Comparison of ENCODE assay signal across 15 cellular contexts in genomic region chr17:36532435-36532975, GRCh38. TPM values are rescaled to one million over a fixed set of nuclear protein-coding genes. Genes with fewer than 3 reads are reported as not detected.
DNase-seq lines count a peak whose midpoint lies in the region; ATAC-seq, FAIRE-seq and TF ChIP-seq lines count a peak whose summit lies in the region.
"Had no signal": no experiment of that assay in that cellular context is flagged by ENCODE, and none has a peak within 500 bp of the region (broad histone marks: within the 10 kb centered on the region; RNA-seq: fewer than 3 reads in every experiment).

No MANE protein-coding gene starts in this region.

- no peak for FAIRE-seq in GM12878 (lab: Jason Lieb, UNC)
- FAIRE-seq: A204.1 had no signal

- no peak overlapping the region for H3K27ac ChIP-seq in GM12878 (ENCODE audit: control insufficient read depth, insufficient read depth)
- H3K27ac ChIP-seq: left lung had no signal

- BruUV-seq in GM12878 (replicated peaks; lab: Mats Ljungman, UMichigan) = no TSS peak

- H3K4me1 ChIP-seq in NT2/D1 (ENCODE audit: insufficient read depth, insufficient read length) (peaks cover 7% of the 10 kb centered on the region), GM12878 (ENCODE audit: control insufficient read depth, insufficient read depth, low read length) (peaks cover 9% of the 10 kb centered on the region)

- peaks cover 57% of the 10 kb centered on the region for H3K36me3 Mint-ChIP-seq in activated CD4-positive, alpha-beta T cell treated with anti-CD3 and anti-CD28 coated beads, Interleukin-2, amount 10 ng/mL, durations not matched to agents 24 days and 14 days (ENCODE audit: low read depth)
- peaks cover 4% of the 10 kb centered on the region for H3K36me3 Mint-ChIP-seq in natural killer cell treated with Interleukin-12 subunit alpha and Interleukin-12 subunit beta and Interleukin-15 and Interleukin-18, amount 100 ng/mL, for 72 hours

- TF ChIP-seq RAD21 in GM12878 (IDR thresholded peaks at IDR 0.05; ENCODE audit: insufficient read depth, low read depth, low read length) = no peak

- CTCF ChIA-PET in GM12878 (lab: Yijun Ruan, JAX) (interaction anchor here (1.1 kb wide), 1 partner anchor 12 kb away, joined by 3 read pairs; no protein-coding TSS in a partner anchor), GM10248 (lab: Yijun Ruan, JAX) (no interaction called here)

- H3K27me3 ChIP-seq in NT2/D1 (ENCODE audit: insufficient read depth, insufficient read length) = no peaks in the 10 kb centered on the region
- H3K27me3 ChIP-seq in GM12878 (replicated peaks in 1 of 2; ENCODE audit: control insufficient read depth in 2 of 2, insufficient read depth in 2 of 2, low read length in 1 of 2) = no peaks in the 10 kb centered on the region
- H3K27me3 ChIP-seq: left lung had no signal

- POLR2A ChIA-PET in GM12878 (lab: Charles Lee) = no interaction called here
- POLR2A ChIA-PET in GM10248 (lab: Yijun Ruan, JAX) = no interaction called here

- no peaks in the 10 kb centered on the region for H4K20me1 ChIP-seq in GM12878 (ENCODE audit: control insufficient read depth, insufficient read depth)

- peak overlapping the region; percentile 14 for H3K27ac Mint-ChIP-seq in activated CD4-positive, alpha-beta T cell treated with anti-CD3 and anti-CD28 coated beads, Interleukin-2, amount 10 ng/mL, durations not matched to agents 24 days and 14 days
- H3K27ac Mint-ChIP-seq in natural killer cell treated with Interleukin-12 subunit alpha and Interleukin-12 subunit beta and Interleukin-15 and Interleukin-18, amount 100 ng/mL, for 72 hours = peak overlapping the region; percentile 10 to 93
- H3K27ac Mint-ChIP-seq: T-helper 17 cell had no signal

- no peak for ATAC-seq in GM12878
- no peak for ATAC-seq in natural killer cell treated with Interleukin-12 subunit alpha and Interleukin-12 subunit beta and Interleukin-15 and Interleukin-18, amount 100 ng/mL, for 72 hours
- ATAC-seq: left lung, Panc1, T-helper 17 cell had no signal

- H3K4me3 ChIP-seq in NT2/D1 (ENCODE audit: insufficient read length, low read depth) (no peak overlapping the region), GM12878 (no peak overlapping the region)
- H3K4me3 ChIP-seq: left lung had no signal

- H3K4me1 Mint-ChIP-seq in activated CD4-positive, alpha-beta T cell treated with anti-CD3 and anti-CD28 coated beads, Interleukin-2, amount 10 ng/mL, durations not matched to agents 24 days and 14 days = peaks cover 30% of the 10 kb centered on the region
- H3K4me1 Mint-ChIP-seq in natural killer cell treated with Interleukin-12 subunit alpha and Interleukin-12 subunit beta and Interleukin-15 and Interleukin-18, amount 100 ng/mL, for 72 hours (ENCODE audit: low read depth in 2 of 2) = peaks cover 24 to 33% of the 10 kb centered on the region in 2 donors

- no peaks in the 10 kb centered on the region for H3K27me3 Mint-ChIP-seq in activated CD4-positive, alpha-beta T cell treated with anti-CD3 and anti-CD28 coated beads, Interleukin-2, amount 10 ng/mL, durations not matched to agents 24 days and 14 days
- no peaks in the 10 kb centered on the region for H3K27me3 Mint-ChIP-seq in natural killer cell treated with Interleukin-12 subunit alpha and Interleukin-12 subunit beta and Interleukin-15 and Interleukin-18, amount 100 ng/mL, for 72 hours
- H3K27me3 Mint-ChIP-seq: T-helper 17 cell had no signal

- H3K36me3 ChIP-seq in NT2/D1 (ENCODE audit: insufficient read depth, insufficient read length, low read length) = peaks cover 70% of the 10 kb centered on the region
- H3K36me3 ChIP-seq in GM12878 (ENCODE audit: control insufficient read depth in 2 of 2, insufficient read depth in 2 of 2, low read length in 1 of 2) = peaks cover 8 to 22% of the 10 kb centered on the region in 2 experiments

- no peak for TF ChIP-seq POLR2A in GM12878 (IDR thresholded peaks at IDR 0.05; ENCODE audit: low read depth, low read length)

- no peaks in the 10 kb centered on the region for H3K9me3 Mint-ChIP-seq in activated CD4-positive, alpha-beta T cell treated with anti-CD3 and anti-CD28 coated beads, Interleukin-2, amount 10 ng/mL, durations not matched to agents 24 days and 14 days
- H3K9me3 Mint-ChIP-seq in natural killer cell treated with Interleukin-12 subunit alpha and Interleukin-12 subunit beta and Interleukin-15 and Interleukin-18, amount 100 ng/mL, for 72 hours = no peaks in the 10 kb centered on the region

- H3K9me3 ChIP-seq in NT2/D1 (ENCODE audit: insufficient read depth, low read length) (no peaks in the 10 kb centered on the region), GM12878 (replicated peaks; ENCODE audit: control insufficient read depth, insufficient read depth, low read length) (no peaks in the 10 kb centered on the region)
- H3K9me3 ChIP-seq: left lung had no signal

- RAD21 ChIA-PET in GM12878 (lab: Charles Lee; ENCODE audit: unreplicated experiment) = no interaction called here

- H3K4me2 ChIP-seq in GM12878 (ENCODE audit: control insufficient read depth, insufficient read depth) = peak overlapping the region; percentile 100; the same call in 1 of the 2 replicates

- WGBS in GM12878 (ENCODE audit: insufficient coverage, insufficient replicate concordance, low lambda C conversion rate, missing lambda C conversion rate) = 95% methylated on average over 2 of the region's 2 CpGs

- H2AFZ ChIP-seq in GM12878 (ENCODE audit: control insufficient read depth, low read depth, low read length) = no peak overlapping the region

- SMC1A ChIA-PET in GM12878 (lab: Charles Lee; ENCODE audit: uncharacterized antibody, unreplicated experiment) = no interaction called here

- in situ Hi-C loops in GM12878 (cut with MboI) = no loop called here

- no peak for TF ChIP-seq CTCF in GM12878 (IDR thresholded peaks at IDR 0.05 in 2 of 3, conservative IDR thresholded peaks at IDR 0.05 in 1 of 3; ENCODE audit: control insufficient read depth in 2 of 3, extremely low read depth in 1 of 3, insufficient read depth in 1 of 3, low read depth in 3 of 3, low read length in 3 of 3)
- TF ChIP-seq CTCF in GM10248 (IDR thresholded peaks at IDR 0.05; ENCODE audit: control extremely low read depth, extremely low read depth, low read depth, missing control alignments) = no peak

- peak overlapping the region; percentile 52 for H3K4me3 Mint-ChIP-seq in activated CD4-positive, alpha-beta T cell treated with anti-CD3 and anti-CD28 coated beads, Interleukin-2, amount 10 ng/mL, durations not matched to agents 24 days and 14 days
- peak overlapping the region; percentile 3 for H3K4me3 Mint-ChIP-seq in natural killer cell treated with Interleukin-12 subunit alpha and Interleukin-12 subunit beta and Interleukin-15 and Interleukin-18, amount 100 ng/mL, for 72 hours

- DNase-seq in activated CD4-positive, alpha-beta T cell treated with anti-CD3 and anti-CD28 coated beads, Interleukin-2, amount 10 ng/mL, durations not matched to agents 24 days and 14 days = no peak
- DNase-seq in activated CD4-positive, alpha-beta T cell treated with anti-CD3 and anti-CD28 coated beads for 4 hours = no peak
- no peak for DNase-seq in NT2/D1 (ENCODE audit: low read depth, low spot score)
- no peak for DNase-seq in GM12878 (ENCODE audit: low read depth, low spot score)
- DNase-seq in natural killer cell treated with Interleukin-12 subunit alpha and Interleukin-12 subunit beta and Interleukin-15 and Interleukin-18, amount 100 ng/mL, for 72 hours (ENCODE audit: low spot score) = no peak
- DNase-seq in midbrain (lab: John Stamatoyannopoulos, UW) = no peak
- no peak for DNase-seq in GM10248 (ENCODE audit: extremely low spot score)
- no peak for DNase-seq in NK-92 treated with Interleukin-12 subunit alpha and Interleukin-12 subunit beta, amount 100 ng/mL, for 24 hours (lab: John Stamatoyannopoulos, UW)
- DNase-seq: activated CD4-positive, alpha-beta T cell treated with anti-CD3 and anti-CD28 coated beads, Interleukin-2, amount 50 U/mL, for 48 hours; amygdala; left lung; NCI-H1694 treated with DMSO at 0.1 percent for 48 hours; T-helper 17 cell had no signal

- intact Hi-C loops in activated CD4-positive, alpha-beta T cell treated with anti-CD3 and anti-CD28 coated beads, Interleukin-2, amount 10 ng/mL, durations not matched to agents 24 days and 14 days (cut with micrococcal nuclease) = no loop called here
- intact Hi-C loops in GM12878 (cut with micrococcal nuclease; ENCODE audit: unreplicated experiment) = no loop called here

- H3K9ac ChIP-seq in NT2/D1 (ENCODE audit: insufficient read length, low read depth) = peak overlapping the region; percentile 53
- no peak overlapping the region for H3K9ac ChIP-seq in GM12878 (ENCODE audit: control insufficient read depth, insufficient read depth, low read length)

- H3K79me2 ChIP-seq in GM12878 (ENCODE audit: control insufficient read depth, insufficient read depth, low read length) = peaks cover 29% of the 10 kb centered on the region

- TF ChIP-seq EP300 in GM12878 (IDR thresholded peaks at IDR 0.05; ENCODE audit: borderline replicate concordance in 1 of 2, control insufficient read depth in 1 of 2, low read depth in 2 of 2, low read length in 2 of 2) = no peak

RNA-seq across cellular contexts. Expression of gene MYO19, which starts 2.2 kb away (rescaled TPM):
- total RNA-seq in activated CD4-positive, alpha-beta T cell treated with anti-CD3 and anti-CD28 coated beads, Interleukin-2, amount 10 ng/mL, durations not matched to agents 24 days and 14 days = 167 and 172 TPM in 2 replicates
- total RNA-seq in GM12878 (2013; cell fraction: nucleolus; rRNA removed) = 272 and 301 TPM in 2 replicates
- total RNA-seq in GM12878 (2014; rRNA removed) = 94.1 and 99.9 TPM in 2 replicates
- total RNA-seq in GM12878 (2014; rRNA removed; fragmentation: Illumina TruSeq; extraction: Trizol) = 62.5 and 63.8 TPM in 2 replicates
- total RNA-seq in GM12878 (2021) = 72.1 and 94.0 TPM in 2 replicates
- polyA plus RNA-seq in GM12878 (2011; ENCODE audit: low read depth) = 31.7 TPM
- 39.7 and 71.7 TPM in 2 replicates for polyA plus RNA-seq in GM12878 (2011; rRNA removed)
- 70.5 and 91.2 TPM in 2 replicates for polyA plus RNA-seq in GM12878 (2011; cell fraction: cytosol; rRNA removed)
- polyA plus RNA-seq in GM12878 (2011; cell fraction: nucleus; rRNA removed) = 584 and 632 TPM in 2 replicates
- polyA plus RNA-seq in GM12878 (2012) = 30.5 and 32.5 TPM in 2 replicates
- polyA plus RNA-seq in GM12878 (2014; fragmentation: Illumina TruSeq; extraction: Trizol) = 59.1 and 76.8 TPM in 2 replicates
- 10 to 100 TPM; 11.4 to 12.2 TPM for polyA plus RNA-seq in GM12878 (2014; fragmentation: Nextera tagmentation; extraction: Ambion mirVana)
- polyA plus RNA-seq in GM12878 (2014; rRNA removed) = 103 and 109 TPM in 2 replicates
- 10 to 100 TPM; 39.9 to 45.4 TPM for polyA plus RNA-seq in GM12878 (2016; fragmentation: Nextera tagmentation; extraction: Ambion mirVana)
- 103 and 116 TPM in 2 replicates for polyA minus RNA-seq in GM12878 (2011; rRNA and poly(A)+ RNA removed)
- 27.9 and 44.6 TPM in 2 replicates for polyA minus RNA-seq in GM12878 (2011; cell fraction: cytosol; rRNA and poly(A)+ RNA removed)
- 149 and 242 TPM in 2 replicates for polyA minus RNA-seq in GM12878 (2011; cell fraction: nucleus; rRNA and poly(A)+ RNA removed)
- total RNA-seq in natural killer cell treated with Interleukin-12 subunit alpha and Interleukin-12 subunit beta and Interleukin-15 and Interleukin-18, amount 100 ng/mL, for 72 hours = 100 to 1,000 TPM; 103 to 333 TPM

RNA-seq across cellular contexts. Expression of gene PIGW, which starts 2.3 kb away (rescaled TPM):
- 30.4 and 30.5 TPM in 2 replicates for total RNA-seq in activated CD4-positive, alpha-beta T cell treated with anti-CD3 and anti-CD28 coated beads, Interleukin-2, amount 10 ng/mL, durations not matched to agents 24 days and 14 days
- 7.9 and 10.7 TPM in 2 replicates for total RNA-seq in GM12878 (2013; cell fraction: nucleolus; rRNA removed)
- total RNA-seq in GM12878 (2014; rRNA removed) = 11.4 and 11.8 TPM in 2 replicates
- 11.1 and 12.3 TPM in 2 replicates for total RNA-seq in GM12878 (2014; rRNA removed; fragmentation: Illumina TruSeq; extraction: Trizol)
- total RNA-seq in GM12878 (2021) = 12.9 and 15.3 TPM in 2 replicates
- polyA plus RNA-seq in GM12878 (2011; ENCODE audit: low read depth) = 9.9 TPM
- 13.6 and 15.1 TPM in 2 replicates for polyA plus RNA-seq in GM12878 (2011; rRNA removed)
- 7.4 and 7.6 TPM in 2 replicates for polyA plus RNA-seq in GM12878 (2011; cell fraction: cytosol; rRNA removed)
- 3.3 and 4.4 TPM in 2 replicates for polyA plus RNA-seq in GM12878 (2011; cell fraction: nucleus; rRNA removed)
- polyA plus RNA-seq in GM12878 (2012) = 6.6 and 9.8 TPM in 2 replicates
- polyA plus RNA-seq in GM12878 (2014; fragmentation: Illumina TruSeq; extraction: Trizol) = 21.5 and 26.1 TPM in 2 replicates
- 1 to 10 TPM; 6.0 to 9.5 TPM for polyA plus RNA-seq in GM12878 (2014; fragmentation: Nextera tagmentation; extraction: Ambion mirVana)
- 13.7 and 13.9 TPM in 2 replicates for polyA plus RNA-seq in GM12878 (2014; rRNA removed)
- polyA plus RNA-seq in GM12878 (2016; fragmentation: Nextera tagmentation; extraction: Ambion mirVana) = 10 to 100 TPM; 24.4 to 31.5 TPM
- polyA minus RNA-seq in GM12878 (2011; rRNA and poly(A)+ RNA removed) = 2.8 and 3.5 TPM in 2 replicates
- 2.1 and 3.1 TPM in 2 replicates for polyA minus RNA-seq in GM12878 (2011; cell fraction: cytosol; rRNA and poly(A)+ RNA removed)
- polyA minus RNA-seq in GM12878 (2011; cell fraction: nucleus; rRNA and poly(A)+ RNA removed) = 3.7 and 5.7 TPM in 2 replicates
- total RNA-seq in natural killer cell treated with Interleukin-12 subunit alpha and Interleukin-12 subunit beta and Interleukin-15 and Interleukin-18, amount 100 ng/mL, for 72 hours = 10 to 100 TPM; 13.0 to 21.5 TPM

RNA-seq across cellular contexts. Expression of gene GGNBP2, which starts 12.2 kb away (rescaled TPM):
- 70.2 and 75.3 TPM in 2 replicates for total RNA-seq in activated CD4-positive, alpha-beta T cell treated with anti-CD3 and anti-CD28 coated beads, Interleukin-2, amount 10 ng/mL, durations not matched to agents 24 days and 14 days
- total RNA-seq in GM12878 (2013; cell fraction: nucleolus; rRNA removed) = 121 and 134 TPM in 2 replicates
- total RNA-seq in GM12878 (2014; rRNA removed) = 46.7 and 54.2 TPM in 2 replicates
- total RNA-seq in GM12878 (2014; rRNA removed; fragmentation: Illumina TruSeq; extraction: Trizol) = 61.5 and 62.2 TPM in 2 replicates
- total RNA-seq in GM12878 (2021) = 49.9 and 54.4 TPM in 2 replicates
- 33.7 TPM for polyA plus RNA-seq in GM12878 (2011; ENCODE audit: low read depth)
- 75.2 and 82.0 TPM in 2 replicates for polyA plus RNA-seq in GM12878 (2011; rRNA removed)
- 58.5 and 61.0 TPM in 2 replicates for polyA plus RNA-seq in GM12878 (2011; cell fraction: cytosol; rRNA removed)
- 94.2 and 94.6 TPM in 2 replicates for polyA plus RNA-seq in GM12878 (2011; cell fraction: nucleus; rRNA removed)
- 38.7 and 52.0 TPM in 2 replicates for polyA plus RNA-seq in GM12878 (2012)
- 72.3 and 85.6 TPM in 2 replicates for polyA plus RNA-seq in GM12878 (2014; fragmentation: Illumina TruSeq; extraction: Trizol)
- polyA plus RNA-seq in GM12878 (2014; fragmentation: Nextera tagmentation; extraction: Ambion mirVana) = 10 to 100 TPM; 36.3 to 36.4 TPM
- 51.3 and 53.3 TPM in 2 replicates for polyA plus RNA-seq in GM12878 (2014; rRNA removed)
- polyA plus RNA-seq in GM12878 (2016; fragmentation: Nextera tagmentation; extraction: Ambion mirVana) = 10 to 100 TPM; 40.2 to 41.3 TPM
- 76.2 and 103 TPM in 2 replicates for polyA minus RNA-seq in GM12878 (2011; rRNA and poly(A)+ RNA removed)
- 12.8 and 20.0 TPM in 2 replicates for polyA minus RNA-seq in GM12878 (2011; cell fraction: cytosol; rRNA and poly(A)+ RNA removed)
- 30.2 and 49.7 TPM in 2 replicates for polyA minus RNA-seq in GM12878 (2011; cell fraction: nucleus; rRNA and poly(A)+ RNA removed)
- 100 to 1,000 TPM; 128 to 130 TPM for total RNA-seq in natural killer cell treated with Interleukin-12 subunit alpha and Interleukin-12 subunit beta and Interleukin-15 and Interleukin-18, amount 100 ng/mL, for 72 hours

RNA-seq across cellular contexts. Expression of gene ZNHIT3, which starts 46.0 kb away (rescaled TPM):
- 47.3 and 48.5 TPM in 2 replicates for total RNA-seq in activated CD4-positive, alpha-beta T cell treated with anti-CD3 and anti-CD28 coated beads, Interleukin-2, amount 10 ng/mL, durations not matched to agents 24 days and 14 days
- total RNA-seq in GM12878 (2013; cell fraction: nucleolus; rRNA removed) = 28.1 and 32.6 TPM in 2 replicates
- total RNA-seq in GM12878 (2014; rRNA removed) = 36.1 and 39.9 TPM in 2 replicates
- total RNA-seq in GM12878 (2014; rRNA removed; fragmentation: Illumina TruSeq; extraction: Trizol) = 48.1 and 53.3 TPM in 2 replicates
- 31.8 and 34.1 TPM in 2 replicates for total RNA-seq in GM12878 (2021)
- polyA plus RNA-seq in GM12878 (2011; ENCODE audit: low read depth) = 73.0 TPM
- 116 and 141 TPM in 2 replicates for polyA plus RNA-seq in GM12878 (2011; rRNA removed)
- 72.8 and 80.4 TPM in 2 replicates for polyA plus RNA-seq in GM12878 (2011; cell fraction: cytosol; rRNA removed)
- 36.5 and 50.1 TPM in 2 replicates for polyA plus RNA-seq in GM12878 (2011; cell fraction: nucleus; rRNA removed)
- polyA plus RNA-seq in GM12878 (2012) = 45.6 and 56.0 TPM in 2 replicates
- polyA plus RNA-seq in GM12878 (2014; fragmentation: Illumina TruSeq; extraction: Trizol) = 44.8 and 48.5 TPM in 2 replicates
- 100 to 1,000 TPM; 110 to 128 TPM for polyA plus RNA-seq in GM12878 (2014; fragmentation: Nextera tagmentation; extraction: Ambion mirVana)
- 37.8 and 38.7 TPM in 2 replicates for polyA plus RNA-seq in GM12878 (2014; rRNA removed)
- polyA plus RNA-seq in GM12878 (2016; fragmentation: Nextera tagmentation; extraction: Ambion mirVana) = 10 to 100 TPM; 62.7 to 66.9 TPM
- polyA minus RNA-seq in GM12878 (2011; rRNA and poly(A)+ RNA removed) = 41.3 and 43.3 TPM in 2 replicates
- polyA minus RNA-seq in GM12878 (2011; cell fraction: cytosol; rRNA and poly(A)+ RNA removed) = 6.7 and 9.5 TPM in 2 replicates
- polyA minus RNA-seq in GM12878 (2011; cell fraction: nucleus; rRNA and poly(A)+ RNA removed) = 10.8 and 18.0 TPM in 2 replicates
- total RNA-seq in natural killer cell treated with Interleukin-12 subunit alpha and Interleukin-12 subunit beta and Interleukin-15 and Interleukin-18, amount 100 ng/mL, for 72 hours = 10 to 100 TPM; 36.8 to 38.1 TPM

RNA-seq across cellular contexts. Expression of gene DHRS11, which starts 59.2 kb away (rescaled TPM):
- 17.9 and 18.0 TPM in 2 replicates for total RNA-seq in activated CD4-positive, alpha-beta T cell treated with anti-CD3 and anti-CD28 coated beads, Interleukin-2, amount 10 ng/mL, durations not matched to agents 24 days and 14 days
- 13.4 and 16.1 TPM in 2 replicates for total RNA-seq in GM12878 (2013; cell fraction: nucleolus; rRNA removed)
- total RNA-seq in GM12878 (2014; rRNA removed) = 13.2 and 13.3 TPM in 2 replicates
- total RNA-seq in GM12878 (2014; rRNA removed; fragmentation: Illumina TruSeq; extraction: Trizol) = 9.0 and 9.4 TPM in 2 replicates
- 12.0 and 13.1 TPM in 2 replicates for total RNA-seq in GM12878 (2021)
- polyA plus RNA-seq in GM12878 (2011; ENCODE audit: low read depth) = 6.0 TPM
- 13.3 and 23.0 TPM in 2 replicates for polyA plus RNA-seq in GM12878 (2011; rRNA removed)
- 32.0 and 35.9 TPM in 2 replicates for polyA plus RNA-seq in GM12878 (2011; cell fraction: cytosol; rRNA removed)
- polyA plus RNA-seq in GM12878 (2011; cell fraction: nucleus; rRNA removed) = 37.7 and 38.6 TPM in 2 replicates
- polyA plus RNA-seq in GM12878 (2012) = 6.8 and 7.1 TPM in 2 replicates
- polyA plus RNA-seq in GM12878 (2014; fragmentation: Illumina TruSeq; extraction: Trizol) = 18.0 and 20.2 TPM in 2 replicates
- polyA plus RNA-seq in GM12878 (2014; fragmentation: Nextera tagmentation; extraction: Ambion mirVana) = 1 to 10 TPM; 3.4 to 5.8 TPM
- 18.3 and 23.0 TPM in 2 replicates for polyA plus RNA-seq in GM12878 (2014; rRNA removed)
- 10 to 100 TPM; 15.9 to 19.5 TPM for polyA plus RNA-seq in GM12878 (2016; fragmentation: Nextera tagmentation; extraction: Ambion mirVana)
- 23.6 and 27.9 TPM in 2 replicates for polyA minus RNA-seq in GM12878 (2011; rRNA and poly(A)+ RNA removed)
- polyA minus RNA-seq in GM12878 (2011; cell fraction: cytosol; rRNA and poly(A)+ RNA removed) = 5.9 and 10.3 TPM in 2 replicates
- polyA minus RNA-seq in GM12878 (2011; cell fraction: nucleus; rRNA and poly(A)+ RNA removed) = 5.0 and 8.2 TPM in 2 replicates
- total RNA-seq in natural killer cell treated with Interleukin-12 subunit alpha and Interleukin-12 subunit beta and Interleukin-15 and Interleukin-18, amount 100 ng/mL, for 72 hours = 10 to 100 TPM in 1 of 2 donors, 1 to 10 TPM in 1; 5.2 to 16.8 TPM
